In the genomic region with DNA sequence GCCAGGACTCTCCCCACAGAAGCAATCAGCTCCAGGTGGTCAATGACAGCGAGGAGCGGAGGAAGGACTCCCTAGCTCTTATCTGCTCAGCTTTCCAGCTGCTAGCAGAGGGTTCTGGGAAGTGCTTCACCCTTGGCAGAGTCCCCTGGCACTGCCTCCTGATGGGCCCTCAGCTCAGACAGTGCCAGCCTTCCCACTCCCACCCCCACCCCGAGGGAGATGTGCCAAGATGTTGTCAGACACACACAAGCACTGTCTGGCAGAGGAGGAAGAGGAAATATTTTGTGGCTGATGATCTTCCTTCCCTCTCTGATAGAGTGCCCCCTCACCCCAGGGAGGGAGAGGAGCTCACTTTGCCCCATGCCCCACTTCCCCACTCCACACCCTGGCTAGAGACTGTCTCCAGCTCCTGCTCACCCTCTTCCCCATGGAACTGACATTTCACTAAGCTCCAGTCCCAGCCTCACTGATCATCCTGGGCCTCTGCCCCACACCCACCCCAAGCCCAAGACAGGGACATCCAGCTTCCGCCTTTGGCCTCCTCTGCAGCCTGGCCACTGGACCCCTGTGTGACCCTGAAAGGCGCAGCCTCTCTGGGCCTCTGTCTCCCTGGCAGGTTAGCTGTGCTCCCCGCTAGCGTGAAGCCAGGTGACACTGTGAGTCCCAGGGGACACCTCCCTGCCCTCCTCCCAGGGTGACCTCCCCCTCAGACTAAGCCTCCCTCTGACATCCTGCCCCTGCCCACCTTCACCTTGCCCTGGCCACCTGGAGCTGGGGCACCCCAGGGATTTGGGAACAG, we compare ENCODE assay signal across 14 cellular contexts. TPM values are rescaled to one million over a fixed set of nuclear protein-coding genes. Genes with fewer than 3 reads are reported as not detected.
DNase-seq lines count a peak whose midpoint lies in the region; ATAC-seq lines count a peak whose summit lies in the region.
"Had no signal": no experiment of that assay in that cellular context is flagged by ENCODE, and none has a peak within 500 bp of the region (broad histone marks: within the 10 kb centered on the region; RNA-seq: fewer than 3 reads in every experiment).

No MANE protein-coding gene starts in this region.

- no peak overlapping the region for H3K27ac Mint-ChIP-seq in activated naive CD8-positive, alpha-beta T cell treated with anti-CD3 and anti-CD28 coated beads for 36 hours
- H3K27ac Mint-ChIP-seq: T-helper 2 cell treated with Interferon-gamma antibody and Interleukin-4, amounts not matched to agents 5 μg/mL and 100 μg/mL, for 36 hours had no signal

- no peaks in the 10 kb centered on the region for H3K4me1 Mint-ChIP-seq in activated naive CD8-positive, alpha-beta T cell treated with anti-CD3 and anti-CD28 coated beads for 36 hours

- peaks cover 4% of the 10 kb centered on the region for H3K27me3 Mint-ChIP-seq in activated naive CD8-positive, alpha-beta T cell treated with anti-CD3 and anti-CD28 coated beads for 36 hours

- H3K9me3 Mint-ChIP-seq in activated naive CD8-positive, alpha-beta T cell treated with anti-CD3 and anti-CD28 coated beads for 36 hours: no peaks in the 10 kb centered on the region
- H3K9me3 Mint-ChIP-seq: T-helper 2 cell treated with Interferon-gamma antibody and Interleukin-4, amounts not matched to agents 5 μg/mL and 100 μg/mL, for 36 hours had no signal

- no peak for ATAC-seq in HG02840 (IDR thresholded peaks at IDR 0.05; ENCODE audit: low FRiP score, unreplicated experiment)

- H3K27ac ChIP-seq in layer of hippocampus (ENCODE audit: low read depth, low read length): peak overlapping the region; percentile 5
- peak overlapping the region; percentile 84 for H3K27ac ChIP-seq in subcutaneous abdominal adipose tissue (ENCODE audit: low read depth, low read length)

- H3K27me3 ChIP-seq in layer of hippocampus (ENCODE audit: control insufficient read depth, insufficient read depth, low read length) (peaks cover 2% of the 10 kb centered on the region), subcutaneous abdominal adipose tissue (ENCODE audit: control insufficient read depth in 5 of 5, insufficient read depth in 4 of 5, low read length in 5 of 5) (no peaks in the 10 kb centered on the region)

- peaks cover 0 to 27% (median 2%) of the 10 kb centered on the region in 5 donors for H3K36me3 ChIP-seq in subcutaneous abdominal adipose tissue (ENCODE audit: control insufficient read depth in 5 of 5, insufficient read depth in 5 of 5, low read length in 5 of 5)

- H3K9ac ChIP-seq in subcutaneous abdominal adipose tissue (ENCODE audit: low read length in 5 of 5): peak overlapping the region; percentile 1 to 74 (median 42)

- no peaks in the 10 kb centered on the region for H3K9me3 ChIP-seq in subcutaneous abdominal adipose tissue (ENCODE audit: control insufficient read depth in 5 of 5, low read length in 5 of 5)

- H3K4me3 ChIP-seq in subcutaneous abdominal adipose tissue (ENCODE audit: low read depth in 1 of 5, low read length in 5 of 5): peak overlapping the region in 1 of 5 donors; percentile 6
- H3K4me3 ChIP-seq: smooth muscle cell had no signal

- H3K4me1 ChIP-seq in subcutaneous abdominal adipose tissue (ENCODE audit: control insufficient read depth in 5 of 5, insufficient read depth in 5 of 5, low read length in 5 of 5): peaks cover 15 to 85% (median 81%) of the 10 kb centered on the region in 5 donors

- H3K36me3 Mint-ChIP-seq in activated naive CD8-positive, alpha-beta T cell treated with anti-CD3 and anti-CD28 coated beads for 36 hours: no peaks in the 10 kb centered on the region

- peak; percentile 26 for DNase-seq in NCI-H1105 (lab: John Stamatoyannopoulos, UW)
- DNase-seq in amygdala (lab: John Stamatoyannopoulos, UW): peak in 38 of 56 donors; percentile 11 to 74 (median 44)
- DNase-seq in NCI-H1048 (lab: John Stamatoyannopoulos, UW): no peak
- no peak for DNase-seq in activated naive CD8-positive, alpha-beta T cell treated with anti-CD3 and anti-CD28 coated beads for 36 hours
- DNase-seq: activated T-cell treated with anti-CD3 and anti-CD28 coated beads for 4 hours, cerebellar nuclear complex, DND-41, foreskin fibroblast, NCI-H774 had no signal

- H3K4me3 Mint-ChIP-seq in activated naive CD8-positive, alpha-beta T cell treated with anti-CD3 and anti-CD28 coated beads for 36 hours: no peak overlapping the region
- H3K4me3 Mint-ChIP-seq: T-helper 2 cell treated with Interferon-gamma antibody and Interleukin-4, amounts not matched to agents 5 μg/mL and 100 μg/mL, for 36 hours had no signal

RNA-seq across cellular contexts. Expression of gene SLCO2B1, which starts 44.5 kb away (rescaled TPM):
- not detected for total RNA-seq in activated naive CD8-positive, alpha-beta T cell treated with anti-CD3 and anti-CD28 coated beads for 36 hours
- total RNA-seq: smooth muscle cell had no signal

RNA-seq across cellular contexts. Expression of gene TPBGL, which starts 45.2 kb away (rescaled TPM):
- under 1 TPM; 0.20 to 0.45 TPM for total RNA-seq in activated naive CD8-positive, alpha-beta T cell treated with anti-CD3 and anti-CD28 coated beads for 36 hours

Comparison
In these comparisons a context has a peak if more than half of its experiments do, and no peak if none do; other contexts are left out.
1. DNase-seq: peak in NCI-H1105 (single experiment) and amygdala (38 of 56); none in NCI-H1048 (single experiment) and activated naive CD8-positive, alpha-beta T cell treated with anti-CD3 and anti-CD28 coated beads for 36 hours (single experiment).